1 cellular context compared by ENCODE assay signal in the genomic region with DNA sequence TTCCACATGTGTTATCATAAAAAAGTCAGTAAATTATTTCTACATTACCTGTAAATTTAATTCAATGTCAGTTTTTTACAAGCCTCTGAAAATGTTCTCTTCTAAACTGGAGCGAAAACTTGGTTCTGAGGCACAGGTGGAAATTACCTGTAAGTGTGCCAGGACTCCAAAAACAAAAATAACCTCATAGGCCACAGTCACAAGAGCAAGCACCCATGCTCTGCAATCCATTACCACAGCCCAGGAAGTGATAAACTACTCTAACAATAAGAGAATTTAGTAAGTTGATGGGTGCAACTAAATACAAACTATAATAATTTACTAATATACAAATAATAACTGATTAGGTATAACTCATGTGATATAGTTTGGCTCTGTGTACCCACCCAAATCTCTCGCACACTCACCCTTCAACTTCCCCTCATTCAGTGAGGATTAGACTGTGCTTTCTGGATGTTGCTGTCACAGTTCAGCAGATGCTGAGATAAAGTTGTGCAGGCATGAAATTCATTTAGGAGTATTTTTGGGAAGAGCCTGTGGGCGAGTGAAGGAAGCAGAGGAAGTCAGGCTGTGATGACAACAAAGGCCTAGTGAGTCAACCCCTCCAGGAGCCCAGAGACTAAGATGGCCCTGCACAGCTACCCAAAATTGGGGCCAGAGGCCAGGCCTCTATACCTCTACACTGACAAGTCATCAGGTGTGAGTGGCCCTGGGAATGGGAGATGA.
A peak's percentile ranks its signal among the peaks of the same experiment; 100 is the strongest.
TF ChIP-seq lines count a peak whose summit lies in the region.

No MANE protein-coding gene starts in this region.

TF ChIP-seq in GM12878, 131 proteins besides CTCF, POLR2A, EP300 and RAD21:
- TF ChIP-seq ZSCAN29 (IDR thresholded peaks at IDR 0.05) (no peak), NFIC (IDR thresholded peaks at IDR 0.05; ENCODE audit: low read depth, low read length) (peak; percentile 9; the same call in 1 of the 2 replicates), YBX1 (IDR thresholded peaks at IDR 0.05) (no peak), SMC3 (IDR thresholded peaks at IDR 0.05; ENCODE audit: borderline replicate concordance, low read length) (no peak), RUNX3 (IDR thresholded peaks at IDR 0.05; ENCODE audit: low read length) (peak; percentile 38; the same call in 1 of the 2 replicates), TBL1XR1 (IDR thresholded peaks at IDR 0.05; ENCODE audit: low read depth, low read length) (no peak)
